ENCODE assay signal across 1 cellular context in the genomic region with DNA sequence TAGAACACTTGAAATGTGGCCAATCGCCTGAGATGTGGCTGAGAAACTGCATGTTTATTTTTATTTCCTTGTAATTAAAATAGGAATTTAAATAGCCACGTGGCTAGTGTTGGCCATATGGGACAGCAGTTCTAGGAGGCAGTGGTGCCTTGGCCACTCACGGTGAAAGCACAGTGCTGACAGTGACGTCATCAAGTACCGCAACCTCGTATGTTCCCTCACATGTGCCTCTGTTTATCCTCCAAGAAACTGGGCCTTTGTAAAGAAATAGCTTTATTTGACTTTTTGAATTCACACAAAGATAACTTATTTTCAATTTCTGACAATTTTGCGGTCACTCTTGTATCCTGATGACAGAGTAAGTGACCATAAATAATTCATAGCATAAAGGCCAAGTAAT.
TF ChIP-seq lines count a peak whose summit lies in the region.

No MANE protein-coding gene starts in this region.

TF ChIP-seq in HepG2, 621 proteins besides CTCF, POLR2A, EP300 and RAD21:
- TF ChIP-seq, protein P1, sequence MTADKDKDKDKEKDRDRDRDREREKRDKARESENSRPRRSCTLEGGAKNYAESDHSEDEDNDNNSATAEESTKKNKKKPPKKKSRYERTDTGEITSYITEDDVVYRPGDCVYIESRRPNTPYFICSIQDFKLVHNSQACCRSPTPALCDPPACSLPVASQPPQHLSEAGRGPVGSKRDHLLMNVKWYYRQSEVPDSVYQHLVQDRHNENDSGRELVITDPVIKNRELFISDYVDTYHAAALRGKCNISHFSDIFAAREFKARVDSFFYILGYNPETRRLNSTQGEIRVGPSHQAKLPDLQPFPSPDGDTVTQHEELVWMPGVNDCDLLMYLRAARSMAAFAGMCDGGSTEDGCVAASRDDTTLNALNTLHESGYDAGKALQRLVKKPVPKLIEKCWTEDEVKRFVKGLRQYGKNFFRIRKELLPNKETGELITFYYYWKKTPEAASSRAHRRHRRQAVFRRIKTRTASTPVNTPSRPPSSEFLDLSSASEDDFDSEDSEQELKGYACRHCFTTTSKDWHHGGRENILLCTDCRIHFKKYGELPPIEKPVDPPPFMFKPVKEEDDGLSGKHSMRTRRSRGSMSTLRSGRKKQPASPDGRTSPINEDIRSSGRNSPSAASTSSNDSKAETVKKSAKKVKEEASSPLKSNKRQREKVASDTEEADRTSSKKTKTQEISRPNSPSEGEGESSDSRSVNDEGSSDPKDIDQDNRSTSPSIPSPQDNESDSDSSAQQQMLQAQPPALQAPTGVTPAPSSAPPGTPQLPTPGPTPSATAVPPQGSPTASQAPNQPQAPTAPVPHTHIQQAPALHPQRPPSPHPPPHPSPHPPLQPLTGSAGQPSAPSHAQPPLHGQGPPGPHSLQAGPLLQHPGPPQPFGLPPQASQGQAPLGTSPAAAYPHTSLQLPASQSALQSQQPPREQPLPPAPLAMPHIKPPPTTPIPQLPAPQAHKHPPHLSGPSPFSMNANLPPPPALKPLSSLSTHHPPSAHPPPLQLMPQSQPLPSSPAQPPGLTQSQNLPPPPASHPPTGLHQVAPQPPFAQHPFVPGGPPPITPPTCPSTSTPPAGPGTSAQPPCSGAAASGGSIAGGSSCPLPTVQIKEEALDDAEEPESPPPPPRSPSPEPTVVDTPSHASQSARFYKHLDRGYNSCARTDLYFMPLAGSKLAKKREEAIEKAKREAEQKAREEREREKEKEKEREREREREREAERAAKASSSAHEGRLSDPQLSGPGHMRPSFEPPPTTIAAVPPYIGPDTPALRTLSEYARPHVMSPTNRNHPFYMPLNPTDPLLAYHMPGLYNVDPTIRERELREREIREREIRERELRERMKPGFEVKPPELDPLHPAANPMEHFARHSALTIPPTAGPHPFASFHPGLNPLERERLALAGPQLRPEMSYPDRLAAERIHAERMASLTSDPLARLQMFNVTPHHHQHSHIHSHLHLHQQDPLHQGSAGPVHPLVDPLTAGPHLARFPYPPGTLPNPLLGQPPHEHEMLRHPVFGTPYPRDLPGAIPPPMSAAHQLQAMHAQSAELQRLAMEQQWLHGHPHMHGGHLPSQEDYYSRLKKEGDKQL (CRISPR knock-in tag; IDR thresholded peaks at IDR 0.05; ENCODE audit: low read depth), result no peak
- no peak for TF ChIP-seq POLR2AphosphoS5 (IDR thresholded peaks at IDR 0.05; ENCODE audit: low read depth, low read length)
- no peak for TF ChIP-seq ZKSCAN8 (CRISPR knock-in tag; IDR thresholded peaks at IDR 0.05; ENCODE audit: borderline replicate concordance)
- TF ChIP-seq, protein P2, sequence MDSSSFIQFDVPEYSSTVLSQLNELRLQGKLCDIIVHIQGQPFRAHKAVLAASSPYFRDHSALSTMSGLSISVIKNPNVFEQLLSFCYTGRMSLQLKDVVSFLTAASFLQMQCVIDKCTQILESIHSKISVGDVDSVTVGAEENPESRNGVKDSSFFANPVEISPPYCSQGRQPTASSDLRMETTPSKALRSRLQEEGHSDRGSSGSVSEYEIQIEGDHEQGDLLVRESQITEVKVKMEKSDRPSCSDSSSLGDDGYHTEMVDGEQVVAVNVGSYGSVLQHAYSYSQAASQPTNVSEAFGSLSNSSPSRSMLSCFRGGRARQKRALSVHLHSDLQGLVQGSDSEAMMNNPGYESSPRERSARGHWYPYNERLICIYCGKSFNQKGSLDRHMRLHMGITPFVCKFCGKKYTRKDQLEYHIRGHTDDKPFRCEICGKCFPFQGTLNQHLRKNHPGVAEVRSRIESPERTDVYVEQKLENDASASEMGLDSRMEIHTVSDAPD (CRISPR knock-in tag; IDR thresholded peaks at IDR 0.05), result no peak
- no peak for TF ChIP-seq SKI (IDR thresholded peaks at IDR 0.05; ENCODE audit: partially characterized antibody)
- no peak for TF ChIP-seq PHF8 (CRISPR knock-in tag; IDR thresholded peaks at IDR 0.05)
- TF ChIP-seq PPARG (CRISPR knock-in tag; conservative IDR thresholded peaks at IDR 0.05), result no peak
- peak; percentile 95 for TF ChIP-seq ATF7 (IDR thresholded peaks at IDR 0.05)
- TF ChIP-seq ATF7 (CRISPR knock-in tag; IDR thresholded peaks at IDR 0.05), result no peak
- no peak for TF ChIP-seq ZNF333 (CRISPR knock-in tag; IDR thresholded peaks at IDR 0.05; ENCODE audit: borderline replicate concordance)
- TF ChIP-seq SYNCRIP (IDR thresholded peaks at IDR 0.05; ENCODE audit: insufficient read depth, low read depth, low read length), result no peak
- TF ChIP-seq, protein P3, sequence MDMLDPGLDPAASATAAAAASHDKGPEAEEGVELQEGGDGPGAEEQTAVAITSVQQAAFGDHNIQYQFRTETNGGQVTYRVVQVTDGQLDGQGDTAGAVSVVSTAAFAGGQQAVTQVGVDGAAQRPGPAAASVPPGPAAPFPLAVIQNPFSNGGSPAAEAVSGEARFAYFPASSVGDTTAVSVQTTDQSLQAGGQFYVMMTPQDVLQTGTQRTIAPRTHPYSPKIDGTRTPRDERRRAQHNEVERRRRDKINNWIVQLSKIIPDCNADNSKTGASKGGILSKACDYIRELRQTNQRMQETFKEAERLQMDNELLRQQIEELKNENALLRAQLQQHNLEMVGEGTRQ (IDR thresholded peaks at IDR 0.05; ENCODE audit: low read depth, low read length), result no peak
- TF ChIP-seq, protein P3 (CRISPR knock-in tag; IDR thresholded peaks at IDR 0.05; ENCODE audit: borderline replicate concordance), result no peak
- TF ChIP-seq CREB1 (IDR thresholded peaks at IDR 0.05), result peak; percentile 96
- no peak for TF ChIP-seq CREB1 (CRISPR knock-in tag; IDR thresholded peaks at IDR 0.05)
